8 cellular contexts compared by ENCODE assay signal in the genomic region with DNA sequence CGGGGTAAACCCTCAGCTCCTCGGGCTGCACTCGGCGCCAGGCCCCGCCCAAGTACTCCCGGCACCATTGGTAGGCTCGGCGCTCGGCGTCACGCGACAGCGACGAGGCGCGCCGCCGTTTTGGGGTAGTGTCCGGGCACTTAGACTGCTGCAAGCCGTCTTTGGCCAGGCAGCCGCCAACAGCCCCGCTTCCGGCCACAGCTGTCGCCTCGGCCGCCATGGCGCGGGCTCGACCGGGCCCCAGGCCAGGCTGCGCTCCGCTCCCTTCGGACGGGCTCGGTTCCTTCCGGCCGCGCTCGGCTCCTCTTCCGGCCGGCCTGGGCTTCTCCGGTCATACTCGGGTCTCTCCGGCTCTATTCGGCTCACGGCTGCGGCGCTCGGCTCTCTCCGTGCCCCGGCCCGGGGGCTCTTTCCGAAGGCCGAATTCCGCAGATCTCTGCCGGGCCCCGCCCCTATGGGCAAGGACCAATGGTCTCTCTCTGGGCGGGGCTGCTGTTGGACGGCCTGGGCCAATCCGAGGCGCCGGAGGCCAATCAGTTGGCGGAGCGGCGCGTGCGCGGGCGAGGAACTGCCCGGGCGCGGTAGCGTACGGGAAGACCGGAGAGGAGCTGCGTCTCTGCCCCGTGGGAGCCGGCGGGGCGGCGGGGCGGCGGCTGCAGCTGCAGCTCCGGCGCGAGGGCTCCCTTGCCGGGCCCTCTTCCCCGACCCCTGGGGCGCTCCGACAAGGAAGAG. TPM values are rescaled to one million over a fixed set of nuclear protein-coding genes. Genes with fewer than 3 reads are reported as not detected.
DNase-seq lines count a peak whose midpoint lies in the region; ATAC-seq, FAIRE-seq and TF ChIP-seq lines count a peak whose summit lies in the region.

A gene with protein sequence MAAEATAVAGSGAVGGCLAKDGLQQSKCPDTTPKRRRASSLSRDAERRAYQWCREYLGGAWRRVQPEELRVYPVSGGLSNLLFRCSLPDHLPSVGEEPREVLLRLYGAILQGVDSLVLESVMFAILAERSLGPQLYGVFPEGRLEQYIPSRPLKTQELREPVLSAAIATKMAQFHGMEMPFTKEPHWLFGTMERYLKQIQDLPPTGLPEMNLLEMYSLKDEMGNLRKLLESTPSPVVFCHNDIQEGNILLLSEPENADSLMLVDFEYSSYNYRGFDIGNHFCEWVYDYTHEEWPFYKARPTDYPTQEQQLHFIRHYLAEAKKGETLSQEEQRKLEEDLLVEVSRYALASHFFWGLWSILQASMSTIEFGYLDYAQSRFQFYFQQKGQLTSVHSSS (minus strand): TSS at position 288 of the 732 bp plus-strand sequence. CDS start 68 bp downstream, at position 220.

- H3K9me3 Mint-ChIP-seq in WTC11 = no peaks in the 10 kb centered on the region

- peaks cover 7% of the 10 kb centered on the region in 2 donors for H3K4me1 ChIP-seq in small intestine (ENCODE audit: control insufficient read depth in 2 of 2, insufficient read depth in 1 of 2, low read depth in 1 of 2, low read length in 1 of 2)

- POLR2A ChIA-PET in AG04450 (lab: Yijun Ruan, JAX) = interaction anchor here (0.6 to 1.6 kb wide), 4 partner anchors 18 to 75 kb away, joined by 3 to 11 read pairs (median 4); partner anchors contain the start of genes LMF2 and NCAPH2
- POLR2A ChIA-PET in WTC11 (lab: Charles Lee) = interaction anchor here (1.0 to 1.4 kb wide), 3 partner anchors 19 to 75 kb away, joined by 3 to 6 read pairs (median 4); partner anchors contain the start of genes LMF2, NCAPH2 and SCO2

- no peaks in the 10 kb centered on the region for H3K36me3 ChIP-seq in small intestine (ENCODE audit: control insufficient read depth in 2 of 2, insufficient read depth in 2 of 2, low read length in 2 of 2)

- ATAC-seq in GM18909 (IDR thresholded peaks at IDR 0.05; ENCODE audit: poor library complexity, unreplicated experiment) = peak; percentile 91
- peak; percentile 89 for ATAC-seq in HG03175 (IDR thresholded peaks at IDR 0.05; ENCODE audit: unreplicated experiment)
- peak; percentile 95 for ATAC-seq in WTC11

- H3K9me3 ChIP-seq in AG04450 (ENCODE audit: control insufficient read depth, insufficient read depth, low read length) (no peaks in the 10 kb centered on the region), small intestine (ENCODE audit: control insufficient read depth, low read depth) (no peaks in the 10 kb centered on the region)

- FAIRE-seq in small intestine (lab: Jason Lieb, UNC) = peak; percentile 5

- H3K27ac ChIP-seq in AG04450 (ENCODE audit: low read depth, low read length) (peak within 1 kb of the TSS; percentile 84), small intestine (ENCODE audit: low read depth in 1 of 2, low read length in 1 of 2) (peak within 1 kb of the TSS; percentile 98 to 99)

- H3K27me3 ChIP-seq in AG04450 (ENCODE audit: control insufficient read depth, insufficient read depth, low read length) = peaks cover 8% of the 10 kb centered on the region
- H3K27me3 ChIP-seq in small intestine (ENCODE audit: control insufficient read depth in 2 of 2, insufficient read depth in 2 of 2, low read length in 2 of 2) = no peaks in the 10 kb centered on the region

- CTCF ChIA-PET in AG04450 (lab: Charles Lee) (interaction anchor here (1.2 kb wide), 1 partner anchor 38 kb away, joined by 4 read pairs; no protein-coding TSS in a partner anchor), WTC11 (lab: Charles Lee) (interaction anchor here (1.0 to 1.7 kb wide), 11 partner anchors 20 to 192 kb away, joined by 3 to 11 read pairs (median 5); partner anchors contain the start of genes SCO2 and SYCE3)

- H3K4me1 Mint-ChIP-seq in WTC11 = peaks cover 9% of the 10 kb centered on the region

- WGBS in small intestine, 3 donors = 0% methylated on average over 36 to 90 of the region's 90 CpGs

- H3K4me3 Mint-ChIP-seq in WTC11 = peak within 1 kb of the TSS; percentile 97

- peak; percentile 89 for DNase-seq in AG04450 (ENCODE audit: low read depth, low spot score)
- DNase-seq in NCI-H226 = peak; percentile 81
- DNase-seq in WTC11 (ENCODE audit: low spot score) = peak; percentile 99
- peak; percentile 97 to 98 for DNase-seq in cardiac fibroblast (ENCODE audit: low read depth in 2 of 2)
- peak; percentile 99 for DNase-seq in iPS-NIHi11 (ENCODE audit: low spot score)
- DNase-seq in small intestine = peak; percentile 99

- peak within 1 kb of the TSS; percentile 87 for H3K27ac Mint-ChIP-seq in WTC11

- no peak for TF ChIP-seq CTCF in AG04450 (IDR thresholded peaks at IDR 0.05; ENCODE audit: low read depth, low read length)
- no peak for TF ChIP-seq CTCF in WTC11 (IDR thresholded peaks at IDR 0.05)
- TF ChIP-seq CTCF in cardiac fibroblast (IDR thresholded peaks at IDR 0.05; ENCODE audit: low read depth, low read length) = no peak

- H3K4me3 ChIP-seq in AG04450 (ENCODE audit: low read depth, low read length) (peak within 1 kb of the TSS; percentile 83), cardiac fibroblast (replicated peaks in 1 of 2; ENCODE audit: low read depth in 2 of 2, low read length in 2 of 2) (peak within 1 kb of the TSS; percentile 83 to 84), small intestine (ENCODE audit: low read depth in 1 of 2, low read length in 2 of 2) (peak within 1 kb of the TSS; percentile 81 to 82)

- peaks cover 7% of the 10 kb centered on the region for H3K36me3 Mint-ChIP-seq in WTC11

- H3K27me3 Mint-ChIP-seq in WTC11 (ENCODE audit: low read depth) = peaks cover 14% of the 10 kb centered on the region

TF ChIP-seq in WTC11, 78 proteins besides CTCF, POLR2A, EP300 and RAD21 (continues in another document):
- no peak for TF ChIP-seq ARID4B (CRISPR knock-in tag; IDR thresholded peaks at IDR 0.05; ENCODE audit: borderline replicate concordance)
- peak; percentile 38 for TF ChIP-seq CREM (CRISPR knock-in tag; IDR thresholded peaks at IDR 0.05)
- no peak for TF ChIP-seq ZNF263 (CRISPR knock-in tag; IDR thresholded peaks at IDR 0.05; ENCODE audit: low read depth)
- no peak for TF ChIP-seq ELF4 (CRISPR knock-in tag; IDR thresholded peaks at IDR 0.05; ENCODE audit: low read depth)
- peak; percentile 32; the same call in 1 of the 2 replicates for TF ChIP-seq ESRRA (CRISPR knock-in tag; IDR thresholded peaks at IDR 0.05; ENCODE audit: borderline replicate concordance)
- TF ChIP-seq ZBTB43 (CRISPR knock-in tag; IDR thresholded peaks at IDR 0.05) = 0 out of 2 replicates have a peak, but pooled peaks have one; percentile 67
- TF ChIP-seq, protein P1, sequence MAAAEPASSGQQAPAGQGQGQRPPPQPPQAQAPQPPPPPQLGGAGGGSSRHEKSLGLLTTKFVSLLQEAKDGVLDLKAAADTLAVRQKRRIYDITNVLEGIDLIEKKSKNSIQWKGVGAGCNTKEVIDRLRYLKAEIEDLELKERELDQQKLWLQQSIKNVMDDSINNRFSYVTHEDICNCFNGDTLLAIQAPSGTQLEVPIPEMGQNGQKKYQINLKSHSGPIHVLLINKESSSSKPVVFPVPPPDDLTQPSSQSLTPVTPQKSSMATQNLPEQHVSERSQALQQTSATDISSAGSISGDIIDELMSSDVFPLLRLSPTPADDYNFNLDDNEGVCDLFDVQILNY (CRISPR knock-in tag; IDR thresholded peaks at IDR 0.05) = peak; percentile 54

RNA-seq across cellular contexts. Expression of the gene that starts here (rescaled TPM):
- polyA plus RNA-seq in AG04450 (2011; rRNA removed) (22.5 and 28.2 TPM in 2 replicates), small intestine (100 to 1,000 TPM in 2 of 3 donors, 10 to 100 TPM in 1; 61.2 to 371 (median 336) TPM)
- 7.6 and 11.4 TPM in 2 replicates for polyA minus RNA-seq in AG04450 (2011; rRNA and poly(A)+ RNA removed)
- 75.4 to 80.0 TPM (median 76.1 TPM) in 3 replicates for total RNA-seq in WTC11 (2021)

Comparison
In these comparisons a context has a peak if more than half of its experiments do, and no peak if none do; other contexts are left out.
1. Peak in every context shown above with its lines: DNase-seq, ATAC-seq, H3K4me3 ChIP-seq and H3K27ac ChIP-seq.